ENCODE assay signal across 8 cellular contexts in genomic region chr1:37323486-37324377, GRCh38.
DNase-seq lines count a peak whose midpoint lies in the region; ATAC-seq, FAIRE-seq and TF ChIP-seq lines count a peak whose summit lies in the region.

No MANE protein-coding gene starts in this region.

- H3K4me1 Mint-ChIP-seq in T-helper 2 cell treated with Interferon-gamma antibody and Interleukin-4, amounts not matched to agents 5 μg/mL and 100 μg/mL, for 36 hours (ENCODE audit: low read depth): no peaks in the 10 kb centered on the region

- no peaks in the 10 kb centered on the region for H3K36me3 Mint-ChIP-seq in T-helper 2 cell treated with Interferon-gamma antibody and Interleukin-4, amounts not matched to agents 5 μg/mL and 100 μg/mL, for 36 hours (ENCODE audit: low read depth)

- H3K27me3 ChIP-seq in DOHH2 (ENCODE audit: control insufficient read depth, low read length) (peaks cover 5% of the 10 kb centered on the region; the same call in 1 of the 2 replicates), bronchial epithelial cell (ENCODE audit: control insufficient read depth, insufficient read depth, low read length) (peaks cover 3% of the 10 kb centered on the region), osteoblast (ENCODE audit: insufficient read depth, low read length) (no peaks in the 10 kb centered on the region)

- peaks cover 4% of the 10 kb centered on the region for H3K9me3 Mint-ChIP-seq in T-helper 2 cell treated with Interferon-gamma antibody and Interleukin-4, amounts not matched to agents 5 μg/mL and 100 μg/mL, for 36 hours

- H3K27ac Mint-ChIP-seq in T-helper 2 cell treated with Interferon-gamma antibody and Interleukin-4, amounts not matched to agents 5 μg/mL and 100 μg/mL, for 36 hours: no peak overlapping the region

- H2AFZ ChIP-seq in osteoblast (ENCODE audit: low read length): no peak overlapping the region

- H3K79me2 ChIP-seq in DOHH2 (ENCODE audit: control insufficient read depth, low read length) (no peaks in the 10 kb centered on the region), osteoblast (ENCODE audit: insufficient read depth, low read length) (no peaks in the 10 kb centered on the region)

- H3K4me3 Mint-ChIP-seq in T-helper 2 cell treated with Interferon-gamma antibody and Interleukin-4, amounts not matched to agents 5 μg/mL and 100 μg/mL, for 36 hours: no peak overlapping the region

- H3K4me2 ChIP-seq in DOHH2 (ENCODE audit: low read length) (no peak overlapping the region), osteoblast (ENCODE audit: insufficient read depth, low read length) (no peak overlapping the region)

- H3K9me2 ChIP-seq in DOHH2 (replicated peaks; ENCODE audit: control insufficient read depth, low read length): no peaks in the 10 kb centered on the region

- TF ChIP-seq CTCF in DOHH2 (IDR thresholded peaks at IDR 0.05; ENCODE audit: low read depth, low read length, poor library complexity, severe bottlenecking) (peak; percentile 87), bronchial epithelial cell (IDR thresholded peaks at IDR 0.05; ENCODE audit: insufficient read depth, low read length, severe bottlenecking) (peak; percentile 64), osteoblast (IDR thresholded peaks at IDR 0.05; ENCODE audit: extremely low read depth, low read depth, low read length) (peak; percentile 50)

- H3K36me3 ChIP-seq in DOHH2 (ENCODE audit: control insufficient read depth, low read length) (no peaks in the 10 kb centered on the region), bronchial epithelial cell (ENCODE audit: control insufficient read depth, insufficient read depth, low read length) (no peaks in the 10 kb centered on the region), osteoblast (ENCODE audit: insufficient read depth, low read length) (no peaks in the 10 kb centered on the region)

- ATAC-seq in GM19455 (IDR thresholded peaks at IDR 0.05; ENCODE audit: unreplicated experiment): no peak

- H3F3A ChIP-seq in DOHH2 (ENCODE audit: control insufficient read depth, insufficient read depth): no peaks in the 10 kb centered on the region

- peaks cover 7% of the 10 kb centered on the region for H3K27me3 Mint-ChIP-seq in T-helper 2 cell treated with Interferon-gamma antibody and Interleukin-4, amounts not matched to agents 5 μg/mL and 100 μg/mL, for 36 hours (ENCODE audit: low read depth)

- DNase-seq in 8988T (peak; percentile 53), NCI-H69 (lab: John Stamatoyannopoulos, UW) (peak; percentile 9), bronchial epithelial cell (ENCODE audit: low read depth) (peak; percentile 5), osteoblast (ENCODE audit: insufficient read length, low spot score, missing footprints) (no peak), caudate nucleus (lab: John Stamatoyannopoulos, UW) (no peak)
- DNase-seq in T-helper 2 cell treated with Interferon-gamma antibody and Interleukin-4, amounts not matched to agents 5 μg/mL and 100 μg/mL, for 36 hours (ENCODE audit: low spot score): no peak

- H3K4me3 ChIP-seq in DOHH2 (ENCODE audit: low read length) (no peak overlapping the region), bronchial epithelial cell (ENCODE audit: low read depth, low read length) (no peak overlapping the region), osteoblast (ENCODE audit: insufficient read depth, low read length) (no peak overlapping the region)

- FAIRE-seq in bronchial epithelial cell (lab: Jason Lieb, UNC): peak; percentile 40

- H3K9me3 ChIP-seq in DOHH2 (ENCODE audit: control insufficient read depth, insufficient read depth, low read length) (no peaks in the 10 kb centered on the region), osteoblast (ENCODE audit: low read depth, low read length) (no peaks in the 10 kb centered on the region)

- H4K20me1 ChIP-seq in DOHH2 (ENCODE audit: control insufficient read depth, insufficient read depth, low read depth, low read length): no peaks in the 10 kb centered on the region
- no peaks in the 10 kb centered on the region for H4K20me1 ChIP-seq in osteoblast (ENCODE audit: insufficient read depth, low read length)

- no peaks in the 10 kb centered on the region for H3K4me1 ChIP-seq in DOHH2 (ENCODE audit: control insufficient read depth, low read length)
- H3K4me1 ChIP-seq in osteoblast (ENCODE audit: insufficient read depth, low read length): no peaks in the 10 kb centered on the region

- H3K27ac ChIP-seq in DOHH2 (ENCODE audit: low read depth, low read length) (no peak overlapping the region), osteoblast (ENCODE audit: low read depth, low read length) (no peak overlapping the region), caudate nucleus (ENCODE audit: low read depth, low read length) (no peak overlapping the region)

Comparison
In these comparisons a context has a peak if more than half of its experiments do, and no peak if none do; other contexts are left out.
1. DNase-seq: peak in 8988T (single experiment), NCI-H69 (single experiment) and bronchial epithelial cell (single experiment); none in osteoblast (single experiment), caudate nucleus (0 of 61) and T-helper 2 cell treated with Interferon-gamma antibody and Interleukin-4, amounts not matched to agents 5 μg/mL and 100 μg/mL, for 36 hours (single experiment).
2. Peak in every context shown above with its lines, with median percentiles within 50 percentile points of each other: CTCF ChIP-seq.